1 cellular context compared by ENCODE assay signal in genomic region chr5:43120720-43121564, GRCh38.
TF ChIP-seq lines count a peak whose summit lies in the region.

Gene ZNF131, plus strand, starts transcription at chr5:43120914. Its CDS starts 1,140 bp downstream, at chr5:43122054.

TF ChIP-seq in K562, 482 proteins besides CTCF, POLR2A, EP300 and RAD21 (continued from another document and continues in another):
- TF ChIP-seq HMGXB4 (CRISPR knock-in tag; IDR thresholded peaks at IDR 0.05) = peak; percentile 95; the same call in 1 of the 2 replicates
- no peak for TF ChIP-seq RBM15 (IDR thresholded peaks at IDR 0.05; ENCODE audit: insufficient read depth, low read length)
- no peak for TF ChIP-seq THRAP3 (IDR thresholded peaks at IDR 0.05; ENCODE audit: borderline replicate concordance)
- TF ChIP-seq NONO (IDR thresholded peaks at IDR 0.05; ENCODE audit: low read depth in 2 of 2, low read length in 1 of 2) = peak; percentile 20 to 70; a peak in 2 of 4 replicates
- TF ChIP-seq E2F8 (IDR thresholded peaks at IDR 0.05; ENCODE audit: low read depth, partially characterized antibody) = peak; percentile 55
- peak; percentile 89 for TF ChIP-seq GATAD2A (IDR thresholded peaks at IDR 0.05)
- TF ChIP-seq ZNF75A (CRISPR knock-in tag; IDR thresholded peaks at IDR 0.05) = 0 out of 2 replicates have a peak, but pooled peaks have one; percentile 27
- TF ChIP-seq ZBTB17 (CRISPR knock-in tag; IDR thresholded peaks at IDR 0.05) = peak; percentile 80; the same call in 1 of the 2 replicates
- no peak for TF ChIP-seq TBL1XR1 (IDR thresholded peaks at IDR 0.05; ENCODE audit: low read length in 2 of 2)
- no peak for TF ChIP-seq SMAD3 (CRISPR knock-in tag; conservative IDR thresholded peaks at IDR 0.05)
- no peak for TF ChIP-seq NFE2L1 (tag; IDR thresholded peaks at IDR 0.05; ENCODE audit: borderline replicate concordance, low read depth)
- TF ChIP-seq ZNF140 (CRISPR knock-in tag; IDR thresholded peaks at IDR 0.05) = no peak
- TF ChIP-seq ARHGAP35 (IDR thresholded peaks at IDR 0.05; ENCODE audit: partially characterized antibody) = no peak
- TF ChIP-seq FOS (IDR thresholded peaks at IDR 0.05; ENCODE audit: extremely low read depth, insufficient read length) = no peak
- no peak for TF ChIP-seq CREB5 (CRISPR knock-in tag; IDR thresholded peaks at IDR 0.05)
- TF ChIP-seq THRA (IDR thresholded peaks at IDR 0.05) = no peak
- peak; percentile 64; the same call in 1 of the 2 replicates for TF ChIP-seq JUN (IDR thresholded peaks at IDR 0.05; ENCODE audit: borderline replicate concordance, low read depth, low read length)
- TF ChIP-seq JUN (CRISPR knock-in tag; IDR thresholded peaks at IDR 0.05; ENCODE audit: borderline replicate concordance) = no peak; the same call in 1 of the 2 replicates
- no peak for TF ChIP-seq MIER1 (IDR thresholded peaks at IDR 0.05; ENCODE audit: low read depth)
- TF ChIP-seq FOSL1 (tag; conservative IDR thresholded peaks at IDR 0.05) = no peak
- 0 out of 2 replicates have a peak, but pooled peaks have one; percentile 32 for TF ChIP-seq ZNF830 (CRISPR knock-in tag; IDR thresholded peaks at IDR 0.05)
- no peak for TF ChIP-seq MCM3 (IDR thresholded peaks at IDR 0.05)
- no peak for TF ChIP-seq DLX4 (CRISPR knock-in tag; IDR thresholded peaks at IDR 0.05)
- peak; percentile 98 for TF ChIP-seq NKRF (IDR thresholded peaks at IDR 0.05; ENCODE audit: borderline replicate concordance)
- no peak for TF ChIP-seq PREB (CRISPR knock-in tag; IDR thresholded peaks at IDR 0.05)
- TF ChIP-seq PRMT5 (CRISPR knock-in tag; IDR thresholded peaks at IDR 0.05) = no peak
- TF ChIP-seq ZNF695 (CRISPR knock-in tag; IDR thresholded peaks at IDR 0.05) = peak; percentile 82; the same call in 1 of the 2 replicates
- 0 out of 4 replicates have a peak, but pooled peaks of 1 of the 2 experiments have one; percentile 17 for TF ChIP-seq ETV6 (IDR thresholded peaks at IDR 0.05; ENCODE audit: borderline replicate concordance in 1 of 2, low read depth in 2 of 2, low read length in 1 of 2)
- peak; percentile 95; the same call in 1 of the 2 replicates for TF ChIP-seq ETV6 (CRISPR knock-in tag; IDR thresholded peaks at IDR 0.05; ENCODE audit: borderline replicate concordance)
- TF ChIP-seq ELF4 (CRISPR knock-in tag; IDR thresholded peaks at IDR 0.05) = no peak
- no peak for TF ChIP-seq GATA2 (CRISPR knock-in tag; IDR thresholded peaks at IDR 0.05)
- peak; percentile 92 for TF ChIP-seq ERF (CRISPR knock-in tag; IDR thresholded peaks at IDR 0.05)
- TF ChIP-seq HNRNPK (IDR thresholded peaks at IDR 0.05; ENCODE audit: low read depth, low read length, poor library complexity, severe bottlenecking) = peak; percentile 48
- TF ChIP-seq GTF2F1 (IDR thresholded peaks at IDR 0.05; ENCODE audit: low read depth, low read length) = peak; percentile 53; the same call in 1 of the 2 replicates
- peak; percentile 65 for TF ChIP-seq NFIC (IDR thresholded peaks at IDR 0.05)
- no peak for TF ChIP-seq ZNF23 (CRISPR knock-in tag; IDR thresholded peaks at IDR 0.05)
- no peak for TF ChIP-seq SP2 (IDR thresholded peaks at IDR 0.05; ENCODE audit: extremely low read depth, low read depth, low read length, poor library complexity, severe bottlenecking)
- TF ChIP-seq KDM1A (IDR thresholded peaks at IDR 0.05) = no peak
- TF ChIP-seq SMARCA4 (IDR thresholded peaks at IDR 0.05) = no peak; the same call in 1 of the 2 replicates
- peak; percentile 78 for TF ChIP-seq ZNF395 (CRISPR knock-in tag; IDR thresholded peaks at IDR 0.05)
- no peak for TF ChIP-seq KDM4B (IDR thresholded peaks at IDR 0.05; ENCODE audit: borderline replicate concordance in 2 of 2, low read depth in 1 of 2)
- peak; percentile 92 for TF ChIP-seq CTBP1 (IDR thresholded peaks at IDR 0.05; ENCODE audit: borderline replicate concordance)
- no peak for TF ChIP-seq ZNF512 (tag; IDR thresholded peaks at IDR 0.05)
- no peak for TF ChIP-seq SPI1 (IDR thresholded peaks at IDR 0.05; ENCODE audit: borderline replicate concordance, low read depth, low read length)
- no peak for TF ChIP-seq ZMIZ1 (IDR thresholded peaks at IDR 0.05; ENCODE audit: low read depth in 2 of 2, low read length in 2 of 2)
- TF ChIP-seq GATAD2B (IDR thresholded peaks at IDR 0.05; ENCODE audit: borderline replicate concordance) = no peak
- no peak for TF ChIP-seq SMAD2 (IDR thresholded peaks at IDR 0.05; ENCODE audit: low read depth, low read length)
- TF ChIP-seq ZNF124 (CRISPR knock-in tag; IDR thresholded peaks at IDR 0.05) = no peak
- no peak for TF ChIP-seq MEIS2 (IDR thresholded peaks at IDR 0.05; ENCODE audit: partially characterized antibody)
- TF ChIP-seq POLR2G (IDR thresholded peaks at IDR 0.05; ENCODE audit: low read depth, low read length) = peak; percentile 97
- no peak for TF ChIP-seq ASH1L (IDR thresholded peaks at IDR 0.05; ENCODE audit: borderline replicate concordance, low read depth, partially characterized antibody)
